ENCODE assay signal across 19 cellular contexts in genomic region chr1:17542696-17543095, GRCh38. TPM values are rescaled to one million over a fixed set of nuclear protein-coding genes. Genes with fewer than 3 reads are reported as not detected.
"Had no signal": no experiment of that assay in that cellular context is flagged by ENCODE, and none has a peak within 500 bp of the region (broad histone marks: within the 10 kb centered on the region; RNA-seq: fewer than 3 reads in every experiment).

No MANE protein-coding gene starts in this region.

- H3K9me3 Mint-ChIP-seq: activated CD8-positive, alpha-beta T cell treated with anti-CD3 and anti-CD28 coated beads for 36 hours; activated naive CD8-positive, alpha-beta T cell treated with anti-CD3 and anti-CD28 coated beads, Interleukin-2, amount 10 ng/mL, durations not matched to agents 7 days and 5 days had no signal

- H3K36me3 Mint-ChIP-seq: activated naive CD8-positive, alpha-beta T cell treated with anti-CD3 and anti-CD28 coated beads, Interleukin-2, amount 10 ng/mL, durations not matched to agents 7 days and 5 days; stimulated activated naive B cell treated with anti-CD40 and anti-IgM and Interleukin-4, amounts not matched to agents 10 μg/mL and 1 μg/mL and 100 μg/mL, for 72 hours had no signal

- FAIRE-seq: astrocyte, endothelial cell of umbilical vein, kidney had no signal

- H3K4me3 ChIP-seq: cardiac muscle cell, hepatocyte, spleen, uterus had no signal

- H3K27ac ChIP-seq: cardiac muscle cell, hepatocyte, neutrophil, uterus, WERI-Rb-1 had no signal

- H3K27me3 ChIP-seq: cardiac muscle cell, hepatocyte, uterus had no signal

- H3K9me3 ChIP-seq: neutrophil, spleen, uterus had no signal

- ATAC-seq: activated CD4-positive, alpha-beta T cell treated with anti-CD3 and anti-CD28 coated beads for 36 hours; activated CD8-positive, alpha-beta T cell treated with anti-CD3 and anti-CD28 coated beads for 36 hours; right cardiac atrium; stimulated activated naive B cell treated with anti-CD40 and anti-IgM and Interleukin-4, amounts not matched to agents 10 μg/mL and 1 μg/mL and 100 μg/mL, for 72 hours had no signal

- H3K36me3 ChIP-seq: cardiac muscle cell, neutrophil, spleen, uterus, WERI-Rb-1 had no signal

- H3K4me3 Mint-ChIP-seq: activated CD4-positive, alpha-beta T cell treated with anti-CD3 and anti-CD28 coated beads for 36 hours; activated CD8-positive, alpha-beta T cell treated with anti-CD3 and anti-CD28 coated beads for 36 hours; activated naive CD8-positive, alpha-beta T cell treated with anti-CD3 and anti-CD28 coated beads, Interleukin-2, amount 10 ng/mL, durations not matched to agents 7 days and 5 days; naive B cell; stimulated activated naive B cell treated with anti-CD40 and anti-IgM and Interleukin-4, amounts not matched to agents 10 μg/mL and 1 μg/mL and 100 μg/mL, for 72 hours had no signal

- DNase-seq: activated CD4-positive, alpha-beta T cell treated with anti-CD3 and anti-CD28 coated beads for 36 hours; activated CD8-positive, alpha-beta memory T cell treated with anti-CD3 and anti-CD28 coated beads, Interleukin-2, amount 50 U/mL, for 4 hours; activated CD8-positive, alpha-beta T cell treated with anti-CD3 and anti-CD28 coated beads for 36 hours; activated naive CD8-positive, alpha-beta T cell treated with anti-CD3 and anti-CD28 coated beads, Interleukin-2, amount 10 ng/mL, durations not matched to agents 7 days and 5 days; kidney; naive B cell; spleen; stimulated activated CD4-positive, alpha-beta T cell treated with anti-CD3 and anti-CD28 coated beads, Interleukin-1b, Interleukin-23, amount 100 ng/mL, for 48 hours; stimulated activated naive B cell treated with anti-CD40 and anti-IgM and Interleukin-4, amounts not matched to agents 10 μg/mL and 1 μg/mL and 100 μg/mL, for 72 hours; T-helper 1 cell; uterus; WERI-Rb-1 had no signal

- H3K27ac Mint-ChIP-seq: activated CD4-positive, alpha-beta T cell treated with anti-CD3 and anti-CD28 coated beads for 36 hours; activated CD8-positive, alpha-beta T cell treated with anti-CD3 and anti-CD28 coated beads for 36 hours; activated naive CD8-positive, alpha-beta T cell treated with anti-CD3 and anti-CD28 coated beads, Interleukin-2, amount 10 ng/mL, durations not matched to agents 7 days and 5 days; naive B cell; progenitor cell of endocrine pancreas; stimulated activated naive B cell treated with anti-CD40 and anti-IgM and Interleukin-4, amounts not matched to agents 10 μg/mL and 1 μg/mL and 100 μg/mL, for 72 hours had no signal

RNA-seq across cellular contexts. Expression of gene ARHGEF10L, which starts 3.2 kb away (rescaled TPM):
- total RNA-seq: activated CD4-positive, alpha-beta T cell treated with anti-CD3 and anti-CD28 coated beads for 36 hours; activated CD8-positive, alpha-beta T cell treated with anti-CD3 and anti-CD28 coated beads for 36 hours had no signal
